10 cellular contexts compared by ENCODE assay signal in genomic region chr16:73020409-73020884, GRCh38. TPM values are rescaled to one million over a fixed set of nuclear protein-coding genes. Genes with fewer than 3 reads are reported as not detected.
DNase-seq lines count a peak whose midpoint lies in the region; ATAC-seq, FAIRE-seq and TF ChIP-seq lines count a peak whose summit lies in the region.
"Had no signal": no experiment of that assay in that cellular context is flagged by ENCODE, and none has a peak within 500 bp of the region (broad histone marks: within the 10 kb centered on the region; RNA-seq: fewer than 3 reads in every experiment).

No MANE protein-coding gene starts in this region.

- H4K5ac ChIP-seq in IMR-90 (ENCODE audit: low read depth, low read length), result no peak overlapping the region

- H3K4ac ChIP-seq in IMR-90 (ENCODE audit: low read depth, low read length), result peak overlapping the region; percentile 47; the same call in 1 of the 2 replicates

- H2BK5ac ChIP-seq in IMR-90 (ENCODE audit: low read depth, low read length, poor library complexity, severe bottlenecking), result peak overlapping the region; percentile 47

- peak overlapping the region; percentile 48 for H2BK120ac ChIP-seq in IMR-90 (ENCODE audit: low read depth, low read length)

- TF ChIP-seq RAD21 in A549 (conservative IDR thresholded peaks at IDR 0.05 in 1 of 2, IDR thresholded peaks at IDR 0.05 in 1 of 2) (peak in 1 of 2 experiments; percentile 54; a peak in 2 of 5 replicates), IMR-90 (IDR thresholded peaks at IDR 0.05; ENCODE audit: low read length) (no peak)

- H3K18ac ChIP-seq in IMR-90 (ENCODE audit: low read depth, low read length), result no peak overlapping the region

- H3K4me1 ChIP-seq in A549 (peaks cover 93% of the 10 kb centered on the region), IMR-90 (ENCODE audit: control insufficient read depth, insufficient read depth, low read length) (peaks cover 25% of the 10 kb centered on the region), right lobe of liver (peaks cover 0 to 31% (median 6%) of the 10 kb centered on the region in 4 donors)

- ATAC-seq in A549, result peak; percentile 78 to 82
- ATAC-seq in IMR-90 (ENCODE audit: low read depth), result peak; percentile 76
- peak; percentile 76 to 82 (median 80) for ATAC-seq in right lobe of liver
- ATAC-seq in GM21515 (IDR thresholded peaks at IDR 0.05; ENCODE audit: unreplicated experiment), result no peak

- dilution Hi-C loops in IMR-90 (cut with HindIII; ENCODE audit: low sequenced_read_pairs, unreplicated experiment), result no loop called here

- intact Hi-C loops in IMR-90 (cut with micrococcal nuclease), result no loop called here
- intact Hi-C loops in right lobe of liver (cut with DNase I), result no loop called here

- H4K91ac ChIP-seq in IMR-90 (ENCODE audit: insufficient read depth, low read depth, low read length), result 0 out of 2 replicates have a peak overlapping the region, but pooled peaks have one; percentile 14

- H3K9me1 ChIP-seq in IMR-90 (ENCODE audit: insufficient read depth, low read length), result peaks cover 25% of the 10 kb centered on the region

- CTCF ChIA-PET in A549 (lab: Yijun Ruan, JAX) (interaction anchor here (1.0 to 2.6 kb wide), 3 partner anchors 26 to 188 kb away, joined by 3 to 11 read pairs (median 3); no protein-coding TSS in a partner anchor), IMR-90 (lab: Yijun Ruan, JAX) (interaction anchor here (0.6 kb wide), 2 partner anchors 9 to 1238 kb away, joined by 3 read pairs; no protein-coding TSS in a partner anchor)

- H2BK15ac ChIP-seq in IMR-90 (ENCODE audit: low read depth, low read length), result 0 out of 3 replicates have a peak overlapping the region, but pooled peaks have one; percentile 35

- TF ChIP-seq POLR2A in A549 (IDR thresholded peaks at IDR 0.05; ENCODE audit: low read length) (no peak), IMR-90 (IDR thresholded peaks at IDR 0.05; ENCODE audit: low read depth, low read length) (no peak), right lobe of liver (IDR thresholded peaks at IDR 0.05) (no peak)

- peaks cover 69% of the 10 kb centered on the region for H4K20me1 ChIP-seq in IMR-90 (ENCODE audit: insufficient read depth, low read length)

- peak overlapping the region; percentile 41; the same call in 1 of the 2 replicates for H3K14ac ChIP-seq in IMR-90 (replicated peaks; ENCODE audit: low read depth, low read length)

- TF ChIP-seq EP300 in A549 (IDR thresholded peaks at IDR 0.05), result peak; percentile 63 to 83; a peak in 3 of 5 replicates

- H2AFZ ChIP-seq in IMR-90 (replicated peaks; ENCODE audit: low read length, poor library complexity), result peak overlapping the region; percentile 46

- in situ Hi-C loops in IMR-90 (cut with MboI; ENCODE audit: low sequenced_read_pairs), result no loop called here
- in situ Hi-C loops in brain microvascular endothelial cell (cut with HindIII; ENCODE audit: low pct_ligation_motif_present, low sequenced_read_pairs), result no loop called here

- H3K4me2 ChIP-seq in A549, result peak overlapping the region; percentile 91
- peak overlapping the region; percentile 71 for H3K4me2 ChIP-seq in IMR-90 (ENCODE audit: low read depth, low read length)
- H3K4me2 ChIP-seq: KMS-11 had no signal

- no peak overlapping the region for H3K56ac ChIP-seq in IMR-90 (ENCODE audit: extremely low read depth, insufficient read depth, low read length)

- FAIRE-seq in A549 (lab: Jason Lieb, UNC), result no peak

- DNase-seq in A549 (ENCODE audit: low read depth in 1 of 2, low spot score in 1 of 2) (peak; percentile 84 to 90), IMR-90 (peak; percentile 92), brain microvascular endothelial cell (peak; percentile 96), right lobe of liver (peak; percentile 84 to 89 (median 85)), ecto neural progenitor cell (ENCODE audit: low spot score) (no peak)
- DNase-seq in stimulated activated CD4-positive, alpha-beta T cell treated with anti-CD3 and anti-CD28 coated beads, Interleukin-2, amount 100 ng/mL, for 24 hours, result no peak
- no peak for DNase-seq in activated naive CD4-positive, alpha-beta T cell treated with Interleukin-2 at 50 U/mL for 16 hours

- peak overlapping the region; percentile 80; the same call in 1 of the 2 replicates for H3K23ac ChIP-seq in IMR-90 (ENCODE audit: low read depth, low read length)

- no peak overlapping the region for H3K9ac ChIP-seq in IMR-90 (ENCODE audit: low read depth, low read length)
- H3K9ac ChIP-seq: KMS-11 had no signal

- H4K8ac ChIP-seq in IMR-90 (ENCODE audit: low read depth in 2 of 2, low read length in 2 of 2), result peak overlapping the region in 1 of 2 experiments; percentile 32; a peak in 2 of 4 replicates

- H3K27me3 ChIP-seq in IMR-90 (ENCODE audit: control insufficient read depth, insufficient read depth, low read length) (no peaks in the 10 kb centered on the region), brain microvascular endothelial cell (replicated peaks) (no peaks in the 10 kb centered on the region), right lobe of liver (no peaks in the 10 kb centered on the region)
- H3K27me3 ChIP-seq: dorsolateral prefrontal cortex had no signal

- no peaks in the 10 kb centered on the region for H3K36me3 ChIP-seq in IMR-90 (ENCODE audit: control insufficient read depth, insufficient read depth, low read length)
- H3K36me3 ChIP-seq in brain microvascular endothelial cell (replicated peaks), result peaks cover 4% of the 10 kb centered on the region
- no peaks in the 10 kb centered on the region for H3K36me3 ChIP-seq in right lobe of liver

- H3K9me3 ChIP-seq in A549, result no peaks in the 10 kb centered on the region
- H3K9me3 ChIP-seq in IMR-90 (ENCODE audit: control insufficient read depth, insufficient read depth, low read length), result no peaks in the 10 kb centered on the region
- H3K9me3 ChIP-seq in right lobe of liver, result no peaks in the 10 kb centered on the region

- peaks cover 39 to 95% of the 10 kb centered on the region in 2 experiments for H3K79me1 ChIP-seq in IMR-90 (ENCODE audit: low read depth in 1 of 2, low read length in 2 of 2)

- peak overlapping the region; percentile 0 for H2AK5ac ChIP-seq in IMR-90 (ENCODE audit: low read depth, low read length)

- POLR2A ChIA-PET in A549 (lab: Yijun Ruan, JAX), result interaction anchor here (1.5 to 1.8 kb wide), 2 partner anchors 26 to 33 kb away, joined by 3 read pairs; no protein-coding TSS in a partner anchor
- POLR2A ChIA-PET in IMR-90 (lab: Charles Lee; ENCODE audit: unreplicated experiment), result no interaction called here

- H3K4me3 ChIP-seq in A549 (peak overlapping the region; percentile 26; the same call in 2 of the 3 replicates), IMR-90 (ENCODE audit: insufficient read depth, low read depth, low read length) (no peak overlapping the region), brain microvascular endothelial cell (ENCODE audit: low read depth, low read length) (no peak overlapping the region), right lobe of liver (no peak overlapping the region)

- no peak overlapping the region for H2AK9ac ChIP-seq in IMR-90 (replicated peaks; ENCODE audit: low read depth, low read length, poor library complexity)

- WGBS in A549 (ENCODE audit: missing lambda C conversion rate), result 4% methylated on average over 12 of the region's 12 CpGs
- 3% methylated on average over 7 of the region's 12 CpGs; no CpG with 5 or more reads in 1 of the 2 experiments for WGBS in IMR-90 (ENCODE audit: extremely low coverage in 2 of 2, insufficient read length in 1 of 2), 2 experiments
- 37% methylated on average over 5 of the region's 12 CpGs for WGBS in right lobe of liver (ENCODE audit: insufficient coverage, low coverage, low lambda C conversion rate, missing lambda C conversion rate)

- TF ChIP-seq CTCF in A549 (IDR thresholded peaks at IDR 0.05), result no peak
- TF ChIP-seq CTCF in IMR-90 (conservative IDR thresholded peaks at IDR 0.05; ENCODE audit: low read depth, low read length), result no peak
- TF ChIP-seq CTCF in brain microvascular endothelial cell (IDR thresholded peaks at IDR 0.05; ENCODE audit: low read depth, low read length, missing control alignments), result no peak
- TF ChIP-seq CTCF in right lobe of liver (IDR thresholded peaks at IDR 0.05), result no peak

- peak overlapping the region; percentile 51 for H2BK20ac ChIP-seq in IMR-90 (ENCODE audit: low read depth, low read length)

- no TSS peak for BruUV-seq in IMR-90 (replicated peaks; lab: Mats Ljungman, UMichigan)

- H3K27ac ChIP-seq in A549 (peak overlapping the region; percentile 91 to 95), IMR-90 (ENCODE audit: insufficient read depth, low read length) (peak overlapping the region; percentile 6; the same call in 1 of the 2 replicates), brain microvascular endothelial cell (peak overlapping the region; percentile 96), right lobe of liver (peak overlapping the region; percentile 48 to 81 (median 51))
- H3K27ac ChIP-seq: KMS-11 had no signal

TF ChIP-seq in A549, 52 proteins besides CTCF, POLR2A, EP300 and RAD21 (continues in another document):
- 0 out of 2 replicates have a peak, but pooled peaks have one; percentile 40 for TF ChIP-seq TFCP2L1 (CRISPR knock-in tag; IDR thresholded peaks at IDR 0.05)
- no peak for TF ChIP-seq HOXA7 (CRISPR knock-in tag; IDR thresholded peaks at IDR 0.05)
- TF ChIP-seq KDM1A (IDR thresholded peaks at IDR 0.05; ENCODE audit: low read depth), result no peak
- peak; percentile 57; the same call in 1 of the 2 replicates for TF ChIP-seq ZSCAN20 (CRISPR knock-in tag; IDR thresholded peaks at IDR 0.05)
- no peak for TF ChIP-seq HOXB13 (CRISPR knock-in tag; IDR thresholded peaks at IDR 0.05; ENCODE audit: low read depth)

TF ChIP-seq in IMR-90, 13 proteins besides CTCF, POLR2A, EP300 and RAD21 (continues in another document):
- TF ChIP-seq FOS (IDR thresholded peaks at IDR 0.05; ENCODE audit: low read depth, low read length) (peak; percentile 68; the same call in 1 of the 2 replicates), RCOR1 (IDR thresholded peaks at IDR 0.05; ENCODE audit: insufficient replicate concordance, low read length) (no peak), CHD1 (IDR thresholded peaks at IDR 0.05; ENCODE audit: low read depth, low read length) (no peak), RFX5 (IDR thresholded peaks at IDR 0.05; ENCODE audit: low read depth, low read length) (no peak), CEBPB (IDR thresholded peaks at IDR 0.05; ENCODE audit: low read depth, low read length) (0 out of 2 replicates have a peak, but pooled peaks have one; percentile 30), NFE2L2 (IDR thresholded peaks at IDR 0.05; ENCODE audit: low read depth, low read length) (peak; percentile 100), MXI1 (IDR thresholded peaks at IDR 0.05; ENCODE audit: borderline replicate concordance, low read depth, low read length) (no peak)

RNA-seq across cellular contexts. Expression of gene ZFHX3, which starts 27.5 kb away (rescaled TPM):
- 6.5 and 11.0 TPM in 2 replicates for polyA plus RNA-seq in A549 (2011; rRNA removed)
- polyA plus RNA-seq in A549 (2012; cell fraction: cytosol; rRNA removed), result 2.9 and 4.0 TPM in 2 replicates
- polyA plus RNA-seq in A549 (2012; cell fraction: nucleus; rRNA removed), result 4.6 and 5.1 TPM in 2 replicates
- 3.9 to 4.0 TPM (median 3.9 TPM) in 3 replicates for polyA plus RNA-seq in A549 (2017; fragmentation: RNase III; extraction: RNeasy Plus Mini Kit Qiagen cat#74134 plus additional on column Dnase treatment)
- 25.9 and 28.7 TPM in 2 replicates for polyA minus RNA-seq in A549 (2011; rRNA and poly(A)+ RNA removed)
- 1.4 and 2.2 TPM in 2 replicates for total RNA-seq in IMR-90 (2012; rRNA removed)
- 1.7 and 2.0 TPM in 2 replicates for polyA plus RNA-seq in IMR-90 (2012; rRNA removed)
- polyA plus RNA-seq in IMR-90 (2012; cell fraction: cytosol; rRNA removed), result 0.78 and 1.1 TPM in 2 replicates
- polyA plus RNA-seq in IMR-90 (2012; cell fraction: nucleus; rRNA removed; ENCODE audit: low replicate concordance), result 1.9 and 2.8 TPM in 2 replicates
- 1 to 10 TPM; 7.1 to 9.4 (median 7.7) TPM for total RNA-seq in right lobe of liver

Comparison
In these comparisons a context has a peak if more than half of its experiments do, and no peak if none do; other contexts are left out.
1. DNase-seq: peak in A549 (2 of 2), IMR-90 (single experiment), brain microvascular endothelial cell (single experiment) and right lobe of liver (3 of 3); none in ecto neural progenitor cell (single experiment), stimulated activated CD4-positive, alpha-beta T cell treated with anti-CD3 and anti-CD28 coated beads, Interleukin-2, amount 100 ng/mL, for 24 hours (0 of 2) and activated naive CD4-positive, alpha-beta T cell treated with Interleukin-2 at 50 U/mL for 16 hours (single experiment).
2. H3K27ac ChIP-seq: peak in every context shown above with its lines; median percentile 96 in brain microvascular endothelial cell; 93 in A549; 51 in right lobe of liver; 6 in IMR-90.